Comparison of ENCODE assay signal across 8 cellular contexts in the genomic region with DNA sequence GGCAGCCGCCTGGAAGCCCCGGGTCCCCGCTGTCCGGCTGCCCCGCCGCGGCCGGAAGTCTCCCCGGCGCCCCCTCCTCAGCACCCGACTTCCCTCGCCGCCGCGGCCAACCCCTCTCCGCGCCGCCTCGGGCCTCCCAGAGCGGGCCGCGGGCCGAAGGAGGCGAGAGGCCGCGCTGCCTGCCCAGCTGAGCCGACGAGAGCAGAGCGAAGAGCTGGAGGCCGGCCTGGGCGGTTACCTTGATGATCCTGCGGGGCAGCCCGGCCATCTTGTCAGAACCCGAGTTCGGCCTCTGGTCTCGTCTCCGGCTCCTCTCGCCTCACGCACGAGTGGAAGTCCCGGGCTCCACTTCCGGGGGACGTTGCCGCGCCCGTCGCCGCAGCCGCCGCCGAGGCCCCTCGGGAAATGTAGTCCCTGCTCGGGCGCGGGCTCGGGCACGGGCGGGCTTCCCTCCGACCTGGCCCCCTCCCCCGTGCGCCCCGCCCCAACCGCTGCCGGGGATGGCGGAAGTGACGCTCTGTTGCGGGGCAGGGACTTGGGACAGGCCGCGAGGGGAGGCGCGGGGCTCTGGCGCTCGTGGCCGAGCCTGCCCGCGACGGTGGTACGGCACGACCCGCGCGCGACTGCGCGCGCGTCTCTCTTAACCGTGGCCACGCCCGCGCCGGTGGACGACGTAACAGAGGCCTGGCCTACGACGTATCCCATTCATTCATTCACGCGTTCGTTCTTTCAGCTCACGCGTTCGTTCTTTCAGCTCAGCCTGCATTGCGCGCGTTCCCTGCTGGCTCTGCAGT. TPM values are rescaled to one million over a fixed set of nuclear protein-coding genes. Genes with fewer than 3 reads are reported as not detected.
DNase-seq lines count a peak whose midpoint lies in the region; ATAC-seq and TF ChIP-seq lines count a peak whose summit lies in the region.

A gene with protein sequence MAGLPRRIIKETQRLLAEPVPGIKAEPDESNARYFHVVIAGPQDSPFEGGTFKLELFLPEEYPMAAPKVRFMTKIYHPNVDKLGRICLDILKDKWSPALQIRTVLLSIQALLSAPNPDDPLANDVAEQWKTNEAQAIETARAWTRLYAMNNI (minus strand): TSS at position 331 of the 794 bp plus-strand sequence. CDS start 63 bp downstream, at position 268.

- H3K4me3 Mint-ChIP-seq in type B pancreatic cell = peak within 1 kb of the TSS; percentile 95

- H3K27ac ChIP-seq in heart right ventricle = peak within 1 kb of the TSS; percentile 73 to 97 (median 91)

- peak within 1 kb of the TSS; percentile 73 to 99 (median 84) for H3K4me3 ChIP-seq in heart right ventricle

- no peaks in the 10 kb centered on the region for H3K9me3 Mint-ChIP-seq in type B pancreatic cell

- no peaks in the 10 kb centered on the region for H3K9me3 ChIP-seq in heart right ventricle

- H3K36me3 Mint-ChIP-seq in type B pancreatic cell = no peaks in the 10 kb centered on the region

- ATAC-seq in HG02884 (IDR thresholded peaks at IDR 0.05; ENCODE audit: unreplicated experiment) = peak; percentile 76
- peak; percentile 93 to 98 (median 96) for ATAC-seq in heart right ventricle

- no peaks in the 10 kb centered on the region for H3K36me3 ChIP-seq in heart right ventricle

- H3K4me1 Mint-ChIP-seq in type B pancreatic cell (ENCODE audit: unreplicated experiment) = peaks cover 37% of the 10 kb centered on the region

- peak; percentile 93 for TF ChIP-seq POLR2A in GM15510 (IDR thresholded peaks at IDR 0.05; ENCODE audit: borderline replicate concordance, extremely low read depth, insufficient read length)

- no peaks in the 10 kb centered on the region for H3K27me3 ChIP-seq in heart right ventricle

- H3K27ac Mint-ChIP-seq in type B pancreatic cell = peak within 1 kb of the TSS; percentile 99

- H3K4me1 ChIP-seq in heart right ventricle = peaks cover 0 to 50% (median 47%) of the 10 kb centered on the region in 9 donors

- intact Hi-C loops in T-helper 1 cell treated with Interleukin-12 subunit alpha and Interleukin-12 subunit beta and Interleukin-4 antibody, amounts not matched to agents 30 ng/mL and 1 ng/mL, for 36 hours (cut with micrococcal nuclease) = loop anchor here (1.0 to 10.0 kb wide), 15 partner anchors 23 to 1775 kb away; partner anchors contain the start of genes CEP83, CRADD, EEA1 and FGD6
- intact Hi-C loops in heart right ventricle (cut with DNase I) (no loop called here), posterior cingulate gyrus (cut with DNase I) (loop anchor here (2.0 kb wide), 2 partner anchors 27 to 235 kb away; partner anchors contain the start of gene CRADD)

- TF ChIP-seq CTCF in heart right ventricle (IDR thresholded peaks at IDR 0.05) = peak in 1 of 9 donors; percentile 8
- TF ChIP-seq CTCF in type B pancreatic cell (conservative IDR thresholded peaks at IDR 0.05) = peak; percentile 23

- DNase-seq in NCI-H1694 (lab: John Stamatoyannopoulos, UW) = peak; percentile 90
- DNase-seq in amniotic epithelial cell (ENCODE audit: low read depth) = peak; percentile 91
- peak; percentile 95 to 97 for DNase-seq in heart right ventricle
- DNase-seq in posterior cingulate gyrus = peak; percentile 94 to 100 (median 98)
- peak; percentile 99 for DNase-seq in type B pancreatic cell (ENCODE audit: extremely low spot score, unreplicated experiment)

- H3K27me3 Mint-ChIP-seq in type B pancreatic cell = no peaks in the 10 kb centered on the region

- 0 to 1% methylated on average over 79 to 105 of the region's 105 CpGs for WGBS in heart right ventricle, 2 donors

RNA-seq across cellular contexts. Expression of the gene that starts here (rescaled TPM):
- total RNA-seq in T-helper 1 cell treated with Interleukin-12 subunit alpha and Interleukin-12 subunit beta and Interleukin-4 antibody, amounts not matched to agents 30 ng/mL and 1 ng/mL, for 36 hours = 183 and 184 TPM in 2 replicates
- total RNA-seq in heart right ventricle = 100 to 1,000 TPM in 1 of 10 donors, 10 to 100 TPM in 9; 86.3 to 109 (median 96.7) TPM
- polyA plus RNA-seq in heart right ventricle = 10 to 100 TPM; 35.5 to 76.0 TPM
- 95.1 and 102 TPM in 2 replicates for total RNA-seq in type B pancreatic cell (ENCODE audit: low replicate concordance)

Comparison
In these comparisons a context has a peak if more than half of its experiments do, and no peak if none do; other contexts are left out.
1. Peak in every context shown above with its lines: DNase-seq, ATAC-seq, H3K4me3 ChIP-seq and H3K27ac ChIP-seq.
2. intact Hi-C loops: an anchor here in T-helper 1 cell treated with Interleukin-12 subunit alpha and Interleukin-12 subunit beta and Interleukin-4 antibody, amounts not matched to agents 30 ng/mL and 1 ng/mL, for 36 hours (1.0 to 10.0 kb wide) and posterior cingulate gyrus (2.0 kb wide); none called in heart right ventricle.